Comparison of ENCODE assay signal across 12 cellular contexts in genomic region chr1:238647877-238648276, GRCh38.
DNase-seq lines count a peak whose midpoint lies in the region; ATAC-seq and TF ChIP-seq lines count a peak whose summit lies in the region.
"Had no signal": no experiment of that assay in that cellular context is flagged by ENCODE, and none has a peak within 500 bp of the region (broad histone marks: within the 10 kb centered on the region; RNA-seq: fewer than 3 reads in every experiment).

No MANE protein-coding gene starts in this region.

- H3K4me1 ChIP-seq in left lung: no peaks in the 10 kb centered on the region
- no peaks in the 10 kb centered on the region for H3K4me1 ChIP-seq in tibial nerve

- H3K4me3 ChIP-seq in brain microvascular endothelial cell (ENCODE audit: low read depth, low read length) (no peak overlapping the region), left lung (no peak overlapping the region), tibial nerve (no peak overlapping the region)

- no peak for TF ChIP-seq CTCF in brain microvascular endothelial cell (IDR thresholded peaks at IDR 0.05; ENCODE audit: low read depth, low read length, missing control alignments)
- no peak for TF ChIP-seq CTCF in left lung (IDR thresholded peaks at IDR 0.05)
- TF ChIP-seq CTCF in tibial nerve (IDR thresholded peaks at IDR 0.05): no peak

- H3K9me3 ChIP-seq in left lung: no peaks in the 10 kb centered on the region
- H3K9me3 ChIP-seq in tibial nerve: peaks cover 0 to 3% (median 0%) of the 10 kb centered on the region in 4 donors

- H3K36me3 ChIP-seq in brain microvascular endothelial cell (replicated peaks) (no peaks in the 10 kb centered on the region), left lung (no peaks in the 10 kb centered on the region), tibial nerve (no peaks in the 10 kb centered on the region)

- H3K27ac ChIP-seq in brain microvascular endothelial cell (peak overlapping the region; percentile 99), left lung (no peak overlapping the region), tibial nerve (no peak overlapping the region)

- POLR2A ChIA-PET in naive thymus-derived CD8-positive, alpha-beta T cell (lab: Charles Lee): no interaction called here

- WGBS in tibial nerve, 2 donors: 19 to 24% methylated on average over 3 of the region's 3 CpGs

- peak; percentile 80 for DNase-seq in Caki2 (ENCODE audit: low read depth)
- DNase-seq in LHCN-M2 (ENCODE audit: low read depth): peak; percentile 97
- DNase-seq in brain microvascular endothelial cell: peak; percentile 99
- no peak for DNase-seq in left lung
- DNase-seq in effector CD8-positive, alpha-beta T cell (lab: John Stamatoyannopoulos, UW): no peak
- no peak for DNase-seq in naive thymus-derived CD8-positive, alpha-beta T cell
- no peak for DNase-seq in tibial nerve (ENCODE audit: low spot score in 2 of 2)
- DNase-seq: head of caudate nucleus, NCI-H1105 treated with DMSO at 0.1 percent for 48 hours had no signal

- no peaks in the 10 kb centered on the region for H3K36me3 Mint-ChIP-seq in naive thymus-derived CD8-positive, alpha-beta T cell
- H3K36me3 Mint-ChIP-seq: activated naive CD4-positive, alpha-beta T cell treated with anti-CD3 and anti-CD28 coated beads, Interleukin-2, amount 50 U/mL, for 24 hours; stimulated activated memory B cell treated with anti-CD40 and anti-IgM and Interleukin-4, amounts not matched to agents 10 μg/mL and 1 μg/mL and 100 μg/mL, for 72 hours had no signal

- H3K9me3 Mint-ChIP-seq in naive thymus-derived CD8-positive, alpha-beta T cell: peaks cover 0 to 10% (median 0%) of the 10 kb centered on the region in 9 donors
- H3K9me3 Mint-ChIP-seq: activated naive CD4-positive, alpha-beta T cell treated with anti-CD3 and anti-CD28 coated beads, Interleukin-2, amount 50 U/mL, for 24 hours; stimulated activated memory B cell treated with anti-CD40 and anti-IgM and Interleukin-4, amounts not matched to agents 10 μg/mL and 1 μg/mL and 100 μg/mL, for 72 hours had no signal

- intact Hi-C loops in left lung (cut with DNase I): no loop called here

- ATAC-seq in left lung (peak; percentile 26), HG03442 (IDR thresholded peaks at IDR 0.05; ENCODE audit: unreplicated experiment) (no peak)
- ATAC-seq in naive thymus-derived CD8-positive, alpha-beta T cell: no peak
- ATAC-seq: stimulated activated memory B cell treated with anti-CD40 and anti-IgM and Interleukin-4, amounts not matched to agents 10 μg/mL and 1 μg/mL and 100 μg/mL, for 72 hours had no signal

- in situ Hi-C loops in Caki2 (cut with HindIII; ENCODE audit: low pct_unique_long_range_greater_than_20kb, low sequenced_read_pairs): no loop called here
- in situ Hi-C loops in brain microvascular endothelial cell (cut with HindIII; ENCODE audit: low pct_ligation_motif_present, low sequenced_read_pairs): no loop called here

- no peaks in the 10 kb centered on the region for H3K27me3 ChIP-seq in brain microvascular endothelial cell (replicated peaks)
- no peaks in the 10 kb centered on the region for H3K27me3 ChIP-seq in left lung
- no peaks in the 10 kb centered on the region for H3K27me3 ChIP-seq in tibial nerve

- no peak for TF ChIP-seq POLR2A in tibial nerve (IDR thresholded peaks at IDR 0.05)

- H3K4me1 Mint-ChIP-seq in naive thymus-derived CD8-positive, alpha-beta T cell: no peaks in the 10 kb centered on the region
- H3K4me1 Mint-ChIP-seq: activated naive CD4-positive, alpha-beta T cell treated with anti-CD3 and anti-CD28 coated beads, Interleukin-2, amount 50 U/mL, for 24 hours; stimulated activated memory B cell treated with anti-CD40 and anti-IgM and Interleukin-4, amounts not matched to agents 10 μg/mL and 1 μg/mL and 100 μg/mL, for 72 hours had no signal

- no peak overlapping the region for H3K4me3 Mint-ChIP-seq in naive thymus-derived CD8-positive, alpha-beta T cell
- H3K4me3 Mint-ChIP-seq: activated naive CD4-positive, alpha-beta T cell treated with anti-CD3 and anti-CD28 coated beads, Interleukin-2, amount 50 U/mL, for 24 hours; stimulated activated memory B cell treated with anti-CD40 and anti-IgM and Interleukin-4, amounts not matched to agents 10 μg/mL and 1 μg/mL and 100 μg/mL, for 72 hours had no signal

- TF ChIP-seq EP300 in tibial nerve (IDR thresholded peaks at IDR 0.05): no peak

- H3K27me3 Mint-ChIP-seq in naive thymus-derived CD8-positive, alpha-beta T cell: no peaks in the 10 kb centered on the region
- H3K27me3 Mint-ChIP-seq: activated naive CD4-positive, alpha-beta T cell treated with anti-CD3 and anti-CD28 coated beads, Interleukin-2, amount 50 U/mL, for 24 hours; stimulated activated memory B cell treated with anti-CD40 and anti-IgM and Interleukin-4, amounts not matched to agents 10 μg/mL and 1 μg/mL and 100 μg/mL, for 72 hours had no signal

- H3K27ac Mint-ChIP-seq in naive thymus-derived CD8-positive, alpha-beta T cell: no peak overlapping the region
- H3K27ac Mint-ChIP-seq: activated naive CD4-positive, alpha-beta T cell treated with anti-CD3 and anti-CD28 coated beads, Interleukin-2, amount 50 U/mL, for 24 hours; stimulated activated memory B cell treated with anti-CD40 and anti-IgM and Interleukin-4, amounts not matched to agents 10 μg/mL and 1 μg/mL and 100 μg/mL, for 72 hours had no signal

Comparison
In these comparisons a context has a peak if more than half of its experiments do, and no peak if none do; other contexts are left out.
1. DNase-seq: peak in Caki2 (single experiment), LHCN-M2 (single experiment) and brain microvascular endothelial cell (single experiment); none in left lung (0 of 2), effector CD8-positive, alpha-beta T cell (single experiment), naive thymus-derived CD8-positive, alpha-beta T cell (0 of 10) and tibial nerve (0 of 2).